ENCODE assay signal across 31 cellular contexts in genomic region chr22:48060266-48060665, GRCh38.
"Had no signal": no experiment of that assay in that cellular context is flagged by ENCODE, and none has a peak within 500 bp of the region (broad histone marks: within the 10 kb centered on the region; RNA-seq: fewer than 3 reads in every experiment).

No MANE protein-coding gene starts in this region.

- H3K27ac ChIP-seq: adrenal gland, ascending aorta, body of pancreas, brain microvascular endothelial cell, breast epithelium, cardiac muscle cell had no signal

- H3K27me3 ChIP-seq: adrenal gland, ascending aorta, body of pancreas, brain microvascular endothelial cell, cardiac muscle cell had no signal

- FAIRE-seq: astrocyte, bronchial epithelial cell had no signal

- H3K4me1 ChIP-seq: adrenal gland, ascending aorta, body of pancreas, breast epithelium had no signal

- H3K9me3 ChIP-seq: adrenal gland, ascending aorta, body of pancreas, breast epithelium had no signal

- H3K36me3 ChIP-seq: adrenal gland, ascending aorta, brain microvascular endothelial cell, breast epithelium, cardiac muscle cell had no signal

- H3K4me3 ChIP-seq: adrenal gland, ascending aorta, body of pancreas, breast epithelium, cardiac muscle cell had no signal

- DNase-seq: activated effector memory CD4-positive, alpha-beta T cell treated with Interleukin-2 at 50 U/mL for 16 hours; activated gamma-delta T cell; activated gamma-delta T cell treated with Interleukin-2 at 50 U/mL for 16 hours; activated naive CD4-positive, alpha-beta T cell; activated naive CD4-positive, alpha-beta T cell treated with anti-CD3 and anti-CD28 coated beads for 36 hours; activated naive CD4-positive, alpha-beta T cell treated with anti-CD3 and anti-CD28 coated beads, Interleukin-2, amount 10 ng/mL, durations not matched to agents 7 days and 5 days; activated naive CD4-positive, alpha-beta T cell treated with anti-CD3 and anti-CD28 coated beads, Interleukin-2, amount 50 U/mL, for 16 hours; activated naive CD4-positive, alpha-beta T cell treated with Interleukin-2 at 50 U/mL for 16 hours; activated naive CD8-positive, alpha-beta T cell treated with anti-CD3 and anti-CD28 coated beads for 36 hours; activated naive CD8-positive, alpha-beta T cell treated with anti-CD3 and anti-CD28 coated beads, Interleukin-2, amount 10 ng/mL, durations not matched to agents 7 days and 5 days; activated naive CD8-positive, alpha-beta T cell treated with anti-CD3 and anti-CD28 coated beads, Interleukin-2, amount 50 U/mL, for 24 hours; activated T-cell treated with anti-CD3 and anti-CD28 coated beads, Interleukin-2, amount 50 U/mL, for 1 hour; activated T-cell treated with anti-CD3 and anti-CD28 coated beads, Interleukin-2, amount 50 U/mL, for 24 hours; activated T-cell treated with anti-CD3 and anti-CD28 coated beads, Interleukin-2, amount 50 U/mL, for 4 hours; activated T-cell treated with anti-CD3 and anti-CD28 coated beads, Interleukin-2, amount 50 U/mL, for 48 hours; activated T-cell treated with anti-CD3 and anti-CD28 coated beads, Interleukin-2, amount 50 U/mL, for 72 hours; adrenal gland; amniotic stem cell; amygdala; anterior cingulate cortex; aorta; body of pancreas; brain microvascular endothelial cell; caudate nucleus; central memory CD4-positive, alpha-beta T cell; cerebellar nuclear complex had no signal
